In the genomic region with DNA sequence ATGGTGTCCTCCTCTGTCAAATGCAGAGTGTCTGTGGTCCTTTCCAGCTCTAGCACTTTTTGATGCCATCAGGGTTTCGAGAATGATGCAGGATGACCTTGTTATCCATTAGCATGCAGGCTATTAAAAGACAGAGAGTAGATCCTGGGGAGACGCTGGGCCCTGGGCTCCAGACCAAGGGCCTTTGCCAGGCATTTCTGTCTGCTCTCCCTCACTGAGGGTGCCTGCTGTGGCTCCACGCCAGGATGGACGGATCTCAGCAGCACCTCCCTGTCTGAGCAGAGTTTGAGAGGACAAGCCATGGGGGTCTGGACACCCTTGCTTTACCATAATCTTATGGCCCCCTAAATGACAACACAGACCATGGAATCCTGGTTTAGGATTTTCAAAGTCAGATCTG, we compare ENCODE assay signal across 18 cellular contexts.
"Had no signal": no experiment of that assay in that cellular context is flagged by ENCODE, and none has a peak within 500 bp of the region (broad histone marks: within the 10 kb centered on the region; RNA-seq: fewer than 3 reads in every experiment).

No MANE protein-coding gene starts in this region.

- H3K9me3 ChIP-seq: gastrocnemius medialis, left lung, prostate gland, spleen, tibial artery, upper lobe of left lung, uterus had no signal

- H3K9ac ChIP-seq: parathyroid adenoma had no signal

- H3K27ac ChIP-seq: gastrocnemius medialis, left lung, parathyroid adenoma, prostate gland, spleen, tibial artery, upper lobe of left lung, uterus had no signal

- H3K4me1 ChIP-seq: gastrocnemius medialis, left lung, parathyroid adenoma, prostate gland, spleen, tibial artery, upper lobe of left lung, uterus had no signal

- H2AFZ ChIP-seq: parathyroid adenoma had no signal

- H3K36me3 ChIP-seq: gastrocnemius medialis, left lung, prostate gland, spleen, tibial artery, upper lobe of left lung, uterus had no signal

- H3K4me3 ChIP-seq: gastrocnemius medialis, left lung, lung, prostate gland, spleen, tibial artery, upper lobe of left lung, uterus had no signal

- DNase-seq: effector memory CD4-positive, alpha-beta T cell; gastrocnemius medialis; left lung; mesenchymal stem cell; naive B cell; spleen; stimulated activated CD4-positive, alpha-beta T cell treated with anti-CD3 and anti-CD28 coated beads, Interleukin-15, amount 100 ng/mL, for 24 hours; stimulated activated CD4-positive, alpha-beta T cell treated with anti-CD3 and anti-CD28 coated beads, Interleukin-2, amount 100 ng/mL, for 24 hours; stimulated activated CD4-positive, alpha-beta T cell treated with anti-CD3 and anti-CD28 coated beads, Interleukin-4, amount 100 ng/mL, for 4 hours; stimulated activated naive CD4-positive, alpha-beta T cell; tibial artery; upper lobe of left lung; uterus had no signal

- ATAC-seq: esophagus mucosa, gastrocnemius medialis, left lung, sciatic nerve had no signal

- H3K27me3 ChIP-seq: gastrocnemius medialis, spleen, upper lobe of left lung, uterus had no signal
